11 cellular contexts compared by ENCODE assay signal in the genomic region with DNA sequence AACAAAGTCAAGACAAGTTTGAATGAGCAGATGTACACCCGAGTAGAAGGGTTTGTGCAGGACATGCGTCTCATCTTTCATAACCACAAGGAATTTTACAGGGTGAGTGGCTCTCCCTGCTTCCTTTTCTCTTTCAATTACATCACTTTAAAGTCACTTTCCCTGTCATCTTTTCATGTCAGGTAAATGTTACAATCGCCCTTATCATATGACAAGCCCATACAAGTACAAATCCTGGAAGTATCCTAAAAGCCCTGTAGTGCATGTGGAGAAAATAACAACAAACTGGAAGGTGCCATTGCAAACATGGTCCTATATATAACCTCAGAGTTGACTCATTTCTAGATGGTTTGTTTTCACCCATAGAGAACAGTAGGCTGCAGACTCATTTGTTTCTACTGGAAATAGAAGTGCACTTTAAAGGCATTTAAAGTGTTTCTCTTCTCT.
DNase-seq lines count a peak whose midpoint lies in the region; ATAC-seq and TF ChIP-seq lines count a peak whose summit lies in the region.
"Had no signal": no experiment of that assay in that cellular context is flagged by ENCODE, and none has a peak within 500 bp of the region (broad histone marks: within the 10 kb centered on the region; RNA-seq: fewer than 3 reads in every experiment).

No MANE protein-coding gene starts in this region.

- H3K4me1 ChIP-seq in MM.1S (ENCODE audit: low read length) (no peaks in the 10 kb centered on the region), lower lobe of right lung (no peaks in the 10 kb centered on the region)

- H3K79me2 ChIP-seq in MM.1S (ENCODE audit: low read length), result no peaks in the 10 kb centered on the region

- H3K27me3 ChIP-seq in MM.1S (replicated peaks; ENCODE audit: insufficient read depth, low read length), result no peaks in the 10 kb centered on the region
- H3K27me3 ChIP-seq in lower lobe of right lung (ENCODE audit: low read depth), result no peaks in the 10 kb centered on the region

- H3K9me3 ChIP-seq in MM.1S (replicated peaks; ENCODE audit: insufficient read depth, low read length) (no peaks in the 10 kb centered on the region), lower lobe of right lung (peaks cover 6% of the 10 kb centered on the region)

- H3K36me3 ChIP-seq in MM.1S (replicated peaks; ENCODE audit: insufficient read depth, low read length) (no peaks in the 10 kb centered on the region), lower lobe of right lung (peaks cover 40% of the 10 kb centered on the region)

- H3K9me2 ChIP-seq in MM.1S (replicated peaks; ENCODE audit: insufficient read depth, low read length), result no peaks in the 10 kb centered on the region

- DNase-seq in choroid plexus epithelial cell (ENCODE audit: low read depth) (peak; percentile 66), nucleus accumbens (lab: John Stamatoyannopoulos, UW) (no peak), MM.1S (no peak), lower lobe of right lung (no peak)
- DNase-seq: activated CD4-positive, alpha-beta memory T cell treated with anti-CD3 and anti-CD28 coated beads, Interleukin-2, amount 10 ng/mL, durations not matched to agents 7 days and 5 days; NCI-H526 treated with DMSO at 0.1 percent for 48 hours had no signal

- no peak for TF ChIP-seq CTCF in choroid plexus epithelial cell (conservative IDR thresholded peaks at IDR 0.05; ENCODE audit: low read depth, low read length)
- TF ChIP-seq CTCF in MM.1S (IDR thresholded peaks at IDR 0.05; ENCODE audit: low read length), result no peak
- TF ChIP-seq CTCF in lower lobe of right lung (IDR thresholded peaks at IDR 0.05), result no peak

- H2AFZ ChIP-seq in MM.1S (ENCODE audit: low read length), result no peak overlapping the region

- no peak overlapping the region for H3K4me3 ChIP-seq in choroid plexus epithelial cell (ENCODE audit: low read depth, low read length)
- no peak overlapping the region for H3K4me3 ChIP-seq in MM.1S (ENCODE audit: low read length)
- no peak overlapping the region for H3K4me3 ChIP-seq in lower lobe of right lung

- no peaks in the 10 kb centered on the region for H3F3A ChIP-seq in MM.1S (ENCODE audit: insufficient read depth, low read length)

- no peak overlapping the region for H3K9ac ChIP-seq in MM.1S (ENCODE audit: low read length)

- no peak overlapping the region for H3K27ac ChIP-seq in MM.1S (ENCODE audit: low read length)
- H3K27ac ChIP-seq in lower lobe of right lung, result no peak overlapping the region
- H3K27ac ChIP-seq: HL-60 had no signal

- intact Hi-C loops in lower lobe of right lung (cut with DNase I), result no loop called here

- H3K4me2 ChIP-seq in MM.1S (ENCODE audit: low read depth, low read length), result no peak overlapping the region

- peak; percentile 78 for ATAC-seq in GM18519 (IDR thresholded peaks at IDR 0.05; ENCODE audit: low FRiP score, unreplicated experiment)
- ATAC-seq in GM21529 (IDR thresholded peaks at IDR 0.05; ENCODE audit: unreplicated experiment), result peak; percentile 80
- peak; percentile 81 for ATAC-seq in HG03439 (IDR thresholded peaks at IDR 0.05; ENCODE audit: unreplicated experiment)
- ATAC-seq in activated CD4-positive, CD25-positive, alpha-beta regulatory T cell treated with anti-CD3 and anti-CD28 coated beads, Interleukin-2, amount 50 U/mL, for 24 hours, result no peak
- no peak for ATAC-seq in lower lobe of right lung

- H4K20me1 ChIP-seq in MM.1S (ENCODE audit: insufficient read depth, low read length), result no peaks in the 10 kb centered on the region

Comparison
In these comparisons a context has a peak if more than half of its experiments do, and no peak if none do; other contexts are left out.
1. ATAC-seq: peak in GM18519 (single experiment), GM21529 (single experiment) and HG03439 (single experiment); none in activated CD4-positive, CD25-positive, alpha-beta regulatory T cell treated with anti-CD3 and anti-CD28 coated beads, Interleukin-2, amount 50 U/mL, for 24 hours (0 of 2) and lower lobe of right lung (0 of 2).